Comparison of ENCODE assay signal across 34 cellular contexts in the genomic region with DNA sequence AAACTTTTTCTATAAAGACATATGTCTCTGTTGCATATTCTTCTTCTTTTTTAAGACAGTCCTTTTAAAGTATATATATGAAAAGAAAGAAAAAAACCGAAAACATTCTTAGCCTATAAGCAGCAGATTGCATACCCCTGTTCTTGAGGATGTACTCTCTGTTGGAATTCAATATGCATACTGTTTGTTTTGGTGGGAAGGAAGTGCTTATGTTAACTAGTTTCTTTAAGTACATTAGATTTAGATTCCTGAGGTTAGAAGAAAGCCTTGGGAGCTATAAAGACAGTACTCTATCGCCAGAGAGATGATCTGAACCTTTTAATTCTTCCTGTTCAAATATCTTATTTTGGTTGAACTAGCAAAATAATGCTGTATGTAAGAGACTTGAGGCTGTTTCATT.
"Had no signal": no experiment of that assay in that cellular context is flagged by ENCODE, and none has a peak within 500 bp of the region (broad histone marks: within the 10 kb centered on the region; RNA-seq: fewer than 3 reads in every experiment).

No MANE protein-coding gene starts in this region.

- DNase-seq: activated CD4-positive, alpha-beta T cell treated with anti-CD3 and anti-CD28 coated beads for 48 hours; activated CD4-positive, alpha-beta T cell treated with anti-CD3 and anti-CD28 coated beads, Interleukin-2, amount 50 U/mL, for 48 hours; activated CD8-positive, alpha-beta memory T cell treated with anti-CD3 and anti-CD28 coated beads, Interleukin-2, amount 50 U/mL, for 4 hours; activated effector memory CD4-positive, alpha-beta T cell treated with anti-CD3 and anti-CD28 coated beads, Interleukin-2, amount 50 U/mL, for 16 hours; activated naive CD4-positive, alpha-beta T cell treated with anti-CD3 and anti-CD28 coated beads for 36 hours; activated naive CD8-positive, alpha-beta T cell treated with anti-CD3 and anti-CD28 coated beads, Interleukin-2, amount 10 ng/mL, durations not matched to agents 7 days and 5 days; activated T-cell treated with anti-CD3 and anti-CD28 coated beads, Interleukin-2, amount 50 U/mL, for 1 hour; brain microvascular endothelial cell; cortex of kidney; effector memory CD8-positive, alpha-beta T cell; head of caudate nucleus; hippocampal formation; kidney glomerular epithelial cell; left lung; lower lobe of right lung; mesenchymal stem cell; mucosa of descending colon; stimulated activated CD4-positive, alpha-beta T cell treated with anti-CD3 and anti-CD28 coated beads, Interleukin-1b, Interleukin-23, amount 100 ng/mL, for 48 hours; stimulated activated CD4-positive, alpha-beta T cell treated with anti-CD3 and anti-CD28 coated beads, Interleukin-4, amount 100 ng/mL, for 4 hours; stimulated activated CD8-positive, alpha-beta memory T cell treated with anti-CD3 and anti-CD28 coated beads, Interleukin-4, amount 100 ng/mL, for 48 hours; stomach; T-helper 9 cell; thyroid gland; upper lobe of left lung had no signal

- H3K4me3 ChIP-seq: ascending aorta, gastroesophageal sphincter, left lung, lower lobe of right lung, mucosa of descending colon, right atrium auricular region, smooth muscle cell, stomach, thyroid gland, upper lobe of left lung, vagina had no signal

- H3K36me3 ChIP-seq: brain microvascular endothelial cell, thyroid gland had no signal

- H3K27me3 ChIP-seq: ascending aorta, brain microvascular endothelial cell, gastroesophageal sphincter, left lung, right atrium auricular region, stomach, thyroid gland, upper lobe of left lung, vagina had no signal

- H3K9me3 ChIP-seq: ascending aorta, gastroesophageal sphincter, left lung, lower lobe of right lung, mucosa of descending colon, right atrium auricular region, stomach, thyroid gland, upper lobe of left lung, vagina had no signal

- H3K4me1 ChIP-seq: ascending aorta, gastroesophageal sphincter, left lung, lower lobe of right lung, right atrium auricular region, stomach, thyroid gland, upper lobe of left lung, vagina had no signal

- ATAC-seq: activated CD4-positive, CD25-positive, alpha-beta regulatory T cell treated with anti-CD3 and anti-CD28 coated beads, Interleukin-2, amount 50 U/mL, for 24 hours; effector memory CD8-positive, alpha-beta T cell; gastroesophageal sphincter; left lung; lower lobe of right lung; mucosa of descending colon; natural killer cell treated with Interleukin-12 subunit alpha and Interleukin-12 subunit beta and Interleukin-15 and Interleukin-18, amount 100 ng/mL, for 72 hours; stimulated activated memory B cell treated with anti-CD40 and anti-IgM and Interleukin-4, amounts not matched to agents 10 μg/mL and 1 μg/mL and 100 μg/mL, for 72 hours had no signal

- H3K27ac ChIP-seq: ascending aorta, brain microvascular endothelial cell, gastroesophageal sphincter, left lung, lower lobe of right lung, right atrium auricular region, stomach, thyroid gland, upper lobe of left lung, vagina, VCaP had no signal

- FAIRE-seq: endothelial cell of umbilical vein had no signal
